Comparison of ENCODE assay signal across 1 cellular context in genomic region chr10:110530131-110530831, GRCh38.
TF ChIP-seq lines count a peak whose summit lies in the region.

No MANE protein-coding gene starts in this region.

TF ChIP-seq in HEK293, 187 proteins besides CTCF, POLR2A, EP300 and RAD21 (continued from another document and continues in another):
- no peak for TF ChIP-seq ZNF398 (tag by site-specific recombination; IDR thresholded peaks at IDR 0.05)
- 0 out of 2 replicates have a peak, but pooled peaks have one; percentile 7 for TF ChIP-seq ZFHX2 (tag by site-specific recombination; conservative IDR thresholded peaks at IDR 0.05)
- TF ChIP-seq SALL2 (tag by site-specific recombination; IDR thresholded peaks at IDR 0.05; ENCODE audit: borderline replicate concordance): no peak
- peak; percentile 78 for TF ChIP-seq KLF10 (tag by site-specific recombination; IDR thresholded peaks at IDR 0.05)
- TF ChIP-seq ZNF544 (tag by site-specific recombination; IDR thresholded peaks at IDR 0.05): no peak
- TF ChIP-seq ZIC2 (tag by site-specific recombination; IDR thresholded peaks at IDR 0.05): peak; percentile 79
- peak; percentile 82 for TF ChIP-seq ZNF561 (tag by site-specific recombination; IDR thresholded peaks at IDR 0.05; ENCODE audit: borderline replicate concordance)
- peak; percentile 76 for TF ChIP-seq ZBTB8A (tag by site-specific recombination; IDR thresholded peaks at IDR 0.05)
- TF ChIP-seq HIC1 (tag by site-specific recombination; IDR thresholded peaks at IDR 0.05): peak; percentile 44; the same call in 1 of the 2 replicates
- TF ChIP-seq ZBTB49 (tag by site-specific recombination; IDR thresholded peaks at IDR 0.05; ENCODE audit: low read depth): no peak
- no peak for TF ChIP-seq BCL6B (tag by site-specific recombination; IDR thresholded peaks at IDR 0.05)
- peak; percentile 53 for TF ChIP-seq ZSCAN30 (tag by site-specific recombination; IDR thresholded peaks at IDR 0.05)
- TF ChIP-seq ZBTB1 (tag by site-specific recombination; IDR thresholded peaks at IDR 0.05): no peak
- no peak for TF ChIP-seq ZNF155 (tag by site-specific recombination; IDR thresholded peaks at IDR 0.05)
- no peak for TF ChIP-seq ZNF266 (tag by site-specific recombination; IDR thresholded peaks at IDR 0.05; ENCODE audit: low read depth)
- no peak for TF ChIP-seq GFI1B (tag by site-specific recombination; IDR thresholded peaks at IDR 0.05)
- no peak; the same call in 1 of the 2 replicates for TF ChIP-seq KLF9 (tag by site-specific recombination; IDR thresholded peaks at IDR 0.05; ENCODE audit: low read depth)
- TF ChIP-seq ZNF426 (tag by site-specific recombination; IDR thresholded peaks at IDR 0.05): no peak
- peak; percentile 54 for TF ChIP-seq WT1 (tag by site-specific recombination; IDR thresholded peaks at IDR 0.05)
- TF ChIP-seq ZNF146 (tag by site-specific recombination; IDR thresholded peaks at IDR 0.05): no peak
- no peak for TF ChIP-seq ZNF518A (tag by site-specific recombination; conservative IDR thresholded peaks at IDR 0.05; ENCODE audit: low read depth)
- TF ChIP-seq ZNF707 (tag by site-specific recombination; IDR thresholded peaks at IDR 0.05): no peak
- no peak for TF ChIP-seq ZFP3 (tag by site-specific recombination; IDR thresholded peaks at IDR 0.05; ENCODE audit: low read depth)
- peak; percentile 78 for TF ChIP-seq SP2 (tag by site-specific recombination; IDR thresholded peaks at IDR 0.05)
- no peak; the same call in 1 of the 2 replicates for TF ChIP-seq ZNF777 (tag by site-specific recombination; IDR thresholded peaks at IDR 0.05; ENCODE audit: borderline replicate concordance)
- TF ChIP-seq ZNF521 (tag by site-specific recombination; IDR thresholded peaks at IDR 0.05): no peak
- TF ChIP-seq ZNF214 (tag by site-specific recombination; IDR thresholded peaks at IDR 0.05; ENCODE audit: borderline replicate concordance): no peak
- peak; percentile 61; the same call in 1 of the 2 replicates for TF ChIP-seq ZNF76 (tag by site-specific recombination; IDR thresholded peaks at IDR 0.05; ENCODE audit: borderline replicate concordance, low read depth)
- TF ChIP-seq ZNF626 (tag by site-specific recombination; IDR thresholded peaks at IDR 0.05): no peak
- TF ChIP-seq GLI4 (tag by site-specific recombination; IDR thresholded peaks at IDR 0.05): no peak
- TF ChIP-seq ZNF114 (tag by site-specific recombination; IDR thresholded peaks at IDR 0.05): no peak
- TF ChIP-seq ZNF645 (tag by site-specific recombination; IDR thresholded peaks at IDR 0.05): no peak
- TF ChIP-seq ZNF221 (tag by site-specific recombination; IDR thresholded peaks at IDR 0.05; ENCODE audit: borderline replicate concordance): no peak
- 0 out of 2 replicates have a peak, but pooled peaks have one; percentile 30 for TF ChIP-seq ZNF423 (tag by site-specific recombination; IDR thresholded peaks at IDR 0.05)
- no peak for TF ChIP-seq ZSCAN23 (tag by site-specific recombination; IDR thresholded peaks at IDR 0.05)
- no peak for TF ChIP-seq MEIS1 (CRISPR knock-in tag; IDR thresholded peaks at IDR 0.05; ENCODE audit: borderline replicate concordance)
- peak; percentile 87 for TF ChIP-seq GLIS1 (tag by site-specific recombination; IDR thresholded peaks at IDR 0.05)
- no peak for TF ChIP-seq ZNF596 (tag by site-specific recombination; IDR thresholded peaks at IDR 0.05)
- no peak for TF ChIP-seq AEBP2 (tag by site-specific recombination; IDR thresholded peaks at IDR 0.05; ENCODE audit: borderline replicate concordance)
- TF ChIP-seq ZNF785 (tag by site-specific recombination; IDR thresholded peaks at IDR 0.05): no peak
- no peak for TF ChIP-seq TCF7L2 (IDR thresholded peaks at IDR 0.05; ENCODE audit: borderline replicate concordance, low read depth, low read length)
- peak; percentile 80 for TF ChIP-seq ZFP69B (tag by site-specific recombination; IDR thresholded peaks at IDR 0.05)
- TF ChIP-seq ZNF768 (tag by site-specific recombination; IDR thresholded peaks at IDR 0.05): no peak
- TF ChIP-seq ZNF350 (tag by site-specific recombination; IDR thresholded peaks at IDR 0.05): no peak
- TF ChIP-seq ZNF776 (tag by site-specific recombination; IDR thresholded peaks at IDR 0.05; ENCODE audit: borderline replicate concordance): no peak
- TF ChIP-seq SCRT2 (tag by site-specific recombination; IDR thresholded peaks at IDR 0.05): no peak
- TF ChIP-seq ZNF311 (tag by site-specific recombination; IDR thresholded peaks at IDR 0.05; ENCODE audit: borderline replicate concordance): no peak
- TF ChIP-seq ZNF366 (tag by site-specific recombination; conservative IDR thresholded peaks at IDR 0.05): no peak
- TF ChIP-seq KLF8 (tag by site-specific recombination; IDR thresholded peaks at IDR 0.05): peak; percentile 64; the same call in 1 of the 2 replicates
- peak; percentile 97 for TF ChIP-seq KLF1 (tag by site-specific recombination; IDR thresholded peaks at IDR 0.05)
- TF ChIP-seq RBAK (tag by site-specific recombination; IDR thresholded peaks at IDR 0.05): no peak
- TF ChIP-seq ZNF354C (tag by site-specific recombination; IDR thresholded peaks at IDR 0.05; ENCODE audit: borderline replicate concordance, low read depth): no peak
- TF ChIP-seq ZFP37 (tag by site-specific recombination; IDR thresholded peaks at IDR 0.05): peak; percentile 42
- no peak for TF ChIP-seq ZBTB7A (tag by site-specific recombination; IDR thresholded peaks at IDR 0.05; ENCODE audit: low read depth)
- TF ChIP-seq ZNF600 (tag by site-specific recombination; IDR thresholded peaks at IDR 0.05): peak; percentile 71
- peak; percentile 94 for TF ChIP-seq SP3 (tag by site-specific recombination; IDR thresholded peaks at IDR 0.05)
- TF ChIP-seq ZNF530 (tag by site-specific recombination; IDR thresholded peaks at IDR 0.05; ENCODE audit: low read depth): no peak
- no peak for TF ChIP-seq ZNF211 (tag by site-specific recombination; IDR thresholded peaks at IDR 0.05; ENCODE audit: low read depth)
- no peak for TF ChIP-seq ZNF558 (tag by site-specific recombination; IDR thresholded peaks at IDR 0.05)
